ENCODE assay signal across 15 cellular contexts in the genomic region with DNA sequence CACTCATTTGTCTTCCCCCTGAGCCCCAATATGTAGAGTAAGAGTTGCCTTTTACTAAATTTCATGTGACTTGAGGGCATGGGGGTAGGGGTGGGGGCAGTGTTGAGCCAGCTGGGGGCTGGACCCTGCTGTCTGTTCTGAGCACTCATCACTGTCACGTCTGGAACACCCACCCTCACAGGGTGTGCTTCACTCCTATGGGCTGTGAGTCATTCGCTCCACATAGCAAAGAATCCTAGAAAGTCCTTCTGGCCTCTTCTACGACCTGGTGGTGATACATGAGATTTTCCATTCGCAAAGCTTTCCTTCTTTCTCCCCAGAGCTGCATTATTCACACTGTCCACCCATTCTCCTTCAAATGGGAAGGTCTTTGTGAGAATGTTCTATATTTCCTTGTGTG. TPM values are rescaled to one million over a fixed set of nuclear protein-coding genes. Genes with fewer than 3 reads are reported as not detected.
A peak's percentile ranks its signal among the peaks of the same experiment; 100 is the strongest.
DNase-seq lines count a peak whose midpoint lies in the region; ATAC-seq and TF ChIP-seq lines count a peak whose summit lies in the region.
"Had no signal": no experiment of that assay in that cellular context is flagged by ENCODE, and none has a peak within 500 bp of the region (broad histone marks: within the 10 kb centered on the region; RNA-seq: fewer than 3 reads in every experiment).

No MANE protein-coding gene starts in this region.

- H2AFZ ChIP-seq in osteoblast (ENCODE audit: low read length), result no peak overlapping the region
- H2AFZ ChIP-seq: parathyroid adenoma had no signal

- peaks cover 20% of the 10 kb centered on the region for H3K27me3 ChIP-seq in osteoblast (ENCODE audit: insufficient read depth, low read length)
- H3K27me3 ChIP-seq: gastroesophageal sphincter had no signal

- no peak overlapping the region for H3K4me2 ChIP-seq in osteoblast (ENCODE audit: insufficient read depth, low read length)

- H4K20me1 ChIP-seq in osteoblast (ENCODE audit: insufficient read depth, low read length), result no peaks in the 10 kb centered on the region

- peak; percentile 33 for TF ChIP-seq CTCF in osteoblast (IDR thresholded peaks at IDR 0.05; ENCODE audit: extremely low read depth, low read depth, low read length)

- H3K27ac ChIP-seq in osteoblast (ENCODE audit: low read depth, low read length), result no peak overlapping the region
- H3K27ac ChIP-seq: gastroesophageal sphincter, HL-60, parathyroid adenoma had no signal

- no peaks in the 10 kb centered on the region for H3K36me3 ChIP-seq in osteoblast (ENCODE audit: insufficient read depth, low read length)
- H3K36me3 ChIP-seq: gastroesophageal sphincter had no signal

- no peak for ATAC-seq in HG02759 (IDR thresholded peaks at IDR 0.05; ENCODE audit: unreplicated experiment)
- ATAC-seq in left ventricle myocardium superior, result no peak
- ATAC-seq: gastroesophageal sphincter had no signal

- H3K9me3 ChIP-seq in osteoblast (ENCODE audit: low read depth, low read length), result no peaks in the 10 kb centered on the region
- H3K9me3 ChIP-seq: gastroesophageal sphincter had no signal

- H3K4me1 ChIP-seq in osteoblast (ENCODE audit: insufficient read depth, low read length), result no peaks in the 10 kb centered on the region
- H3K4me1 ChIP-seq: gastroesophageal sphincter, parathyroid adenoma had no signal

- no peak overlapping the region for H3K4me3 ChIP-seq in osteoblast (ENCODE audit: insufficient read depth, low read length)
- H3K4me3 ChIP-seq: gastroesophageal sphincter had no signal

- H3K79me2 ChIP-seq in osteoblast (ENCODE audit: insufficient read depth, low read length), result no peaks in the 10 kb centered on the region
- H3K79me2 ChIP-seq: parathyroid adenoma had no signal

- intact Hi-C loops in left ventricle myocardium superior (cut with micrococcal nuclease), result no loop called here

- DNase-seq in NK-92 treated with Interleukin-12 subunit alpha and Interleukin-12 subunit beta, amount 100 ng/mL, for 24 hours (lab: John Stamatoyannopoulos, UW), result peak; percentile 6
- DNase-seq in NK-92 (lab: John Stamatoyannopoulos, UW; ENCODE audit: unreplicated experiment), result no peak
- peak; percentile 71 for DNase-seq in NCI-H226
- DNase-seq in dedifferentiated amniotic fluid mesenchymal stem cell (ENCODE audit: extremely low spot score), result peak; percentile 24
- DNase-seq in osteoblast (ENCODE audit: insufficient read length, low spot score, missing footprints), result peak; percentile 87
- no peak for DNase-seq in C1 segment of cervical spinal cord (lab: John Stamatoyannopoulos, UW)
- no peak for DNase-seq in left ventricle myocardium superior
- DNase-seq: DND-41, NCI-H446 treated with DMSO at 0.1 percent for 48 hours, Right ventricle myocardium superior had no signal

RNA-seq across cellular contexts. Expression of gene MGLL, which starts 43.6 kb away (rescaled TPM):
- total RNA-seq in osteoblast, result 10.6 and 18.1 TPM in 2 replicates
- total RNA-seq in left ventricle myocardium superior, result 94.3 TPM

RNA-seq across cellular contexts. Expression of gene KBTBD12, which starts 49.1 kb away (rescaled TPM):
- total RNA-seq in osteoblast, result not detected in 2 replicates
- 27.5 TPM for total RNA-seq in left ventricle myocardium superior
- total RNA-seq: lung microvascular endothelial cell had no signal

Comparison
In these comparisons a context has a peak if more than half of its experiments do, and no peak if none do; other contexts are left out.
1. DNase-seq: peak in NK-92 treated with Interleukin-12 subunit alpha and Interleukin-12 subunit beta, amount 100 ng/mL, for 24 hours (single experiment), NCI-H226 (single experiment), dedifferentiated amniotic fluid mesenchymal stem cell (single experiment) and osteoblast (single experiment); none in NK-92 (single experiment), C1 segment of cervical spinal cord (0 of 14) and left ventricle myocardium superior (single experiment).
2. RNA of gene KBTBD12, which starts 49.1 kb away (total RNA-seq): 27.5 TPM in left ventricle myocardium superior (single experiment); not detected in osteoblast; every median in the first group is over 10 times any median in the second.